8 cellular contexts compared by ENCODE assay signal in the genomic region with DNA sequence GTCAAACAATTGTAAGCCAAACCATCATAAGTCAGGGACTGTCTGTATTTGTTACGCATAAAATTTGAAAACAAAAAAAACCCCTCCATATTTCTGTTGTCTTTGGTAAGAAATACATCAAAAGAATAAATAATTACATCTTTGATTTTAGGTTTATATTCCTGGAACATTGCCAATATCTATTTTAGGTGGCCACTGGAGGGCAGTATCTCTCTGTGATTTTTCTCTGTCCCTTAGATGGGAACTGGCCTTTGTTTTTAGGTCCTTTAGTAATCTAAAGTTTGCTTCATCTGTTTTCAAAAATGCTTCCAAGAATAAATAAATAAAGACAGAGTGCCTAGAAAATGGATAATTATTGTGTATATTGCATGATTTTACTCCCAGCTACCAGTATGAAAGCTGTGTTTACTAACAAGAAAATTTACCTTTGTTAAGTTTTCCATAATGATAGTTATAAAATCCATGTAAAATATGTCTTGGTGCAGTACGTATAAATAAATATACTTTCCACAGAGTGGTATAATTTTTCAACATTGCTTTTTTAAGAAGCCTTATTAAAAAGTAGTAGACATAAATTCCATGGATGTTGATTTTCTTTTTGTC.
A peak's percentile ranks its signal among the peaks of the same experiment; 100 is the strongest.
DNase-seq lines count a peak whose midpoint lies in the region; ATAC-seq and TF ChIP-seq lines count a peak whose summit lies in the region.
"Had no signal": no experiment of that assay in that cellular context is flagged by ENCODE, and none has a peak within 500 bp of the region (broad histone marks: within the 10 kb centered on the region; RNA-seq: fewer than 3 reads in every experiment).

No MANE protein-coding gene starts in this region.

- H3K9me3 ChIP-seq in tibial nerve, result no peaks in the 10 kb centered on the region

- ATAC-seq in GM21526 (IDR thresholded peaks at IDR 0.05; ENCODE audit: low FRiP score, unreplicated experiment), result no peak

- TF ChIP-seq CTCF in KMS-11 (conservative IDR thresholded peaks at IDR 0.05; ENCODE audit: low read depth, low read length), result peak; percentile 82
- TF ChIP-seq CTCF in VCaP (conservative IDR thresholded peaks at IDR 0.05), result peak; percentile 73
- TF ChIP-seq CTCF in tibial nerve (IDR thresholded peaks at IDR 0.05), result peak; percentile 40 to 81 (median 64)

- H3K4me3 ChIP-seq in KMS-11 (IDR thresholded peaks at IDR 0.05; ENCODE audit: insufficient read depth, low read depth, low read length) (no peak overlapping the region), tibial nerve (no peak overlapping the region)
- H3K4me3 ChIP-seq: skin epidermis had no signal

- H3K4me2 ChIP-seq in KMS-11, result no peak overlapping the region

- TF ChIP-seq POLR2A in tibial nerve (IDR thresholded peaks at IDR 0.05), result no peak

- H3K4me1 ChIP-seq in KMS-11 (ENCODE audit: low read depth, poor library complexity, severe bottlenecking), result no peaks in the 10 kb centered on the region
- no peaks in the 10 kb centered on the region for H3K4me1 ChIP-seq in tibial nerve

- WGBS in tibial nerve, 2 donors, result 37 to 41% methylated on average over 2 of the region's 2 CpGs

- H2AFZ ChIP-seq in KMS-11 (ENCODE audit: low read depth), result no peak overlapping the region

- H4K20me1 ChIP-seq in KMS-11 (ENCODE audit: insufficient read depth), result no peaks in the 10 kb centered on the region

- no peaks in the 10 kb centered on the region for H3K36me3 ChIP-seq in KMS-11 (ENCODE audit: insufficient read depth)
- no peaks in the 10 kb centered on the region for H3K36me3 ChIP-seq in tibial nerve

- DNase-seq in EL (peak; percentile 33), iPS-NIHi11 (ENCODE audit: low spot score) (peak; percentile 12), tibial nerve (ENCODE audit: low spot score in 2 of 2) (peak in 1 of 2 donors; percentile 20), islet precursor cell (no peak)

- H3K79me2 ChIP-seq in KMS-11 (ENCODE audit: insufficient read depth, low read depth), result no peaks in the 10 kb centered on the region

- H3K27me3 ChIP-seq in KMS-11 (ENCODE audit: insufficient read depth, low read depth) (no peaks in the 10 kb centered on the region), tibial nerve (no peaks in the 10 kb centered on the region)

- TF ChIP-seq EP300 in tibial nerve (IDR thresholded peaks at IDR 0.05), result peak in 1 of 2 donors; percentile 67

- H3K27ac ChIP-seq in KMS-11 (no peak overlapping the region), VCaP (no peak overlapping the region), tibial nerve (no peak overlapping the region)
- H3K27ac ChIP-seq: skin epidermis had no signal

- H3K9ac ChIP-seq in KMS-11, result no peak overlapping the region
